Comparison of ENCODE assay signal across 8 cellular contexts in the genomic region with DNA sequence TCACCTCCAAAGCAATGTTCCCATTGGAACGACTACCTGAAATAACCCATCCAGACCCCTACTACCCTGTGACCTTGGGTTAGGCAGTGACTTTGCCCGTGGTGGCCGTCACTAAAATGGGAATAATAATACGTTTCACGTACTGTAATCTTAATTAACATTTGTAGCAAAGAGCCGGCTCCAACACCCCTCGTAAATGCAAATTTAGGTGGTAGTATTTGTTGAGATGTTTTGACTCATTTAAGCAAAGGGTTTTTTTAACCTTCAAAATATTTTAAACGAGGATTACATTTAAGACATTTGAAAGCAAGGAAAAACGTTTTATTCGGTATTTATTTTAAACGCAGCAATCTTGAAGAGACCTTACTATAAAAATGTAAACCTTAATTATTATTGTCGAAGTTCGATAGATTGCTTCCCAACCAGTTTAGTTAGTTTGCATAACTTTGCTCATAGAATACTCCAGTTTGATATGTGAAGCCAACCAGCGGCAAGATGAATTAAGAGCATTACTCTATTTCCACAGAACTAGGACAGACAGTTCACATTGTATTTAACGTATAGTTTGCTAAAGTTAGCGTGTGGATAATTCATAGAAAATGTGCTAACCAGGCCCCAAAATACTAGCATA. TPM values are rescaled to one million over a fixed set of nuclear protein-coding genes. Genes with fewer than 3 reads are reported as not detected.
DNase-seq lines count a peak whose midpoint lies in the region; ATAC-seq and TF ChIP-seq lines count a peak whose summit lies in the region.

No MANE protein-coding gene starts in this region.

- no peaks in the 10 kb centered on the region for H3K27me3 Mint-ChIP-seq in central memory CD8-positive, alpha-beta T cell

- H3K4me3 ChIP-seq in LNCaP clone FGC (ENCODE audit: low read depth, low read length), result peak overlapping the region; percentile 98
- peak overlapping the region; percentile 99 for H3K4me3 ChIP-seq in mononuclear cell (ENCODE audit: low read length)

- peak overlapping the region; percentile 88 for H3K4me3 Mint-ChIP-seq in central memory CD8-positive, alpha-beta T cell

- H3K9me3 Mint-ChIP-seq in central memory CD8-positive, alpha-beta T cell, result no peaks in the 10 kb centered on the region

- ATAC-seq in central memory CD8-positive, alpha-beta T cell (replicated peaks; ENCODE audit: extremely low read depth, poor library complexity, severe bottlenecking), result no peak
- ATAC-seq in GM19328 (IDR thresholded peaks at IDR 0.05; ENCODE audit: unreplicated experiment) (no peak), GM21619 (IDR thresholded peaks at IDR 0.05; ENCODE audit: unreplicated experiment) (no peak)

- in situ Hi-C loops in GM13976 (cut with MboI; ENCODE audit: low sequenced_read_pairs, unreplicated experiment), result loop anchor here (25.0 kb wide), 1 partner anchor 534 kb away; the partner anchor contains the start of gene SLC38A1

- H3K4me1 Mint-ChIP-seq in central memory CD8-positive, alpha-beta T cell, result peaks cover 43% of the 10 kb centered on the region

- H3K27ac Mint-ChIP-seq in central memory CD8-positive, alpha-beta T cell (ENCODE audit: low read depth), result peak overlapping the region; percentile 99

- peaks cover 28% of the 10 kb centered on the region for H3K36me3 Mint-ChIP-seq in central memory CD8-positive, alpha-beta T cell (ENCODE audit: insufficient read depth)

- peaks cover 25% of the 10 kb centered on the region for H3K4me1 ChIP-seq in mononuclear cell (ENCODE audit: insufficient read depth, low read length)

- peak; percentile 20 for DNase-seq in GM13976 (ENCODE audit: low spot score)
- no peak for DNase-seq in LNCaP clone FGC (ENCODE audit: low read depth)
- no peak for DNase-seq in central memory CD8-positive, alpha-beta T cell (ENCODE audit: low spot score in 2 of 2)
- DNase-seq in SW480 (ENCODE audit: low spot score), result no peak
- no peak for DNase-seq in SKM-1 treated with dmso at 0.1 percent for 144 hours (lab: John Stamatoyannopoulos, UW; ENCODE audit: unreplicated experiment)

- no peaks in the 10 kb centered on the region for H3K9me3 ChIP-seq in mononuclear cell (ENCODE audit: low read depth, low read length)

- TF ChIP-seq CTCF in GM13976 (IDR thresholded peaks at IDR 0.05; ENCODE audit: borderline replicate concordance, control extremely low read depth, extremely low read depth, insufficient read depth, missing control alignments), result no peak
- no peak for TF ChIP-seq CTCF in LNCaP clone FGC (IDR thresholded peaks at IDR 0.05; ENCODE audit: control insufficient read depth, extremely low read depth, insufficient read depth)

- H3K27me3 ChIP-seq in mononuclear cell (ENCODE audit: insufficient read depth, low read length), result no peaks in the 10 kb centered on the region

RNA-seq across cellular contexts. Expression of gene ARID2, which starts 1.4 kb away (rescaled TPM):
- 72.6 TPM for total RNA-seq in mononuclear cell
